29 cellular contexts compared by ENCODE assay signal in the genomic region with DNA sequence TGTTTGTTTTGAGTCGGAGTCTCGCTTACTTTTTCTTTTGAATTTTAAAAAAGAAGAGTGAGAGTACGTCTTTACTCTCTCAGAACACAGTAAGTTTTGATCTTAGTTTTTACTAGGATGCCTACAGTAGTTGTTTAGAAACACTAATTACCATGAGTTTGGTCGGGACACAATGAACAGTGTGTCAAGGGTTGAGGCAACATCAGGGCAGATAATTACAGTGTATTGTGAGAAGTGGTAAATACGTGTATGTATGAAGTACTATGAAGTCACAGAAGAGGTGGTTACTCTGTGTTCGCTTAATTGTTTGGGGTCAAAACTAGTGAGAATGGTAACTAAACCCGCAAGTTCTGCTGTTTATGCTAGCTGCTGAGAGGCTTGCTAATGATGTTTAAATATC. TPM values are rescaled to one million over a fixed set of nuclear protein-coding genes. Genes with fewer than 3 reads are reported as not detected.
DNase-seq lines count a peak whose midpoint lies in the region; ATAC-seq and TF ChIP-seq lines count a peak whose summit lies in the region.
"Had no signal": no experiment of that assay in that cellular context is flagged by ENCODE, and none has a peak within 500 bp of the region (broad histone marks: within the 10 kb centered on the region; RNA-seq: fewer than 3 reads in every experiment).

No MANE protein-coding gene starts in this region.

- CTCF ChIA-PET in CD4-positive, alpha-beta memory T cell (lab: Charles Lee; ENCODE audit: partially characterized antibody), result interaction anchor here (0.7 kb wide), 1 partner anchor 31 kb away, joined by 3 read pairs; no protein-coding TSS in a partner anchor
- CTCF ChIA-PET in HEK293 (lab: Yijun Ruan, JAX), result interaction anchor here (0.6 to 0.9 kb wide), 3 partner anchors 174 to 1588 kb away, joined by 3 to 7 read pairs (median 5); no protein-coding TSS in a partner anchor

- intact Hi-C loops in CD4-positive, alpha-beta memory T cell (cut with micrococcal nuclease), result no loop called here

- H3K9me3 Mint-ChIP-seq in CD4-positive, alpha-beta memory T cell, result no peaks in the 10 kb centered on the region
- no peaks in the 10 kb centered on the region for H3K9me3 Mint-ChIP-seq in memory B cell
- H3K9me3 Mint-ChIP-seq: activated naive CD4-positive, alpha-beta T cell treated with anti-CD3 and anti-CD28 coated beads, Interleukin-2, amount 50 U/mL, for 72 hours had no signal

- no peak overlapping the region for H3K4me3 ChIP-seq in CD4-positive, alpha-beta memory T cell (ENCODE audit: low read length in 2 of 2)
- H3K4me3 ChIP-seq in HEK293 (ENCODE audit: low read depth, low read length) (no peak overlapping the region), SJCRH30 (no peak overlapping the region)
- H3K4me3 ChIP-seq: BLaER1, breast epithelium, SJSA1, tibial nerve had no signal

- peaks cover 10 to 19% of the 10 kb centered on the region in 2 donors for H3K36me3 Mint-ChIP-seq in CD4-positive, alpha-beta memory T cell
- H3K36me3 Mint-ChIP-seq in memory B cell, result peaks cover 11% of the 10 kb centered on the region
- H3K36me3 Mint-ChIP-seq: activated naive CD4-positive, alpha-beta T cell treated with anti-CD3 and anti-CD28 coated beads, Interleukin-2, amount 50 U/mL, for 72 hours had no signal

- peaks cover 4% of the 10 kb centered on the region for H3K36me3 ChIP-seq in CD4-positive, alpha-beta memory T cell (ENCODE audit: insufficient read depth, low read length)
- peaks cover 0 to 10% of the 10 kb centered on the region in 2 experiments; a peak in 1 of 3 replicates for H3K36me3 ChIP-seq in HEK293 (ENCODE audit: control insufficient read depth in 2 of 2, insufficient read depth in 1 of 2, low read length in 2 of 2)
- no peaks in the 10 kb centered on the region for H3K36me3 ChIP-seq in SJCRH30
- H3K36me3 ChIP-seq: breast epithelium, tibial nerve had no signal

- peaks cover 44 to 85% (median 63%) of the 10 kb centered on the region in 4 donors for H3K4me1 Mint-ChIP-seq in CD4-positive, alpha-beta memory T cell
- H3K4me1 Mint-ChIP-seq in memory B cell, result peaks cover 26% of the 10 kb centered on the region

- peaks cover 81% of the 10 kb centered on the region for H3K4me1 ChIP-seq in CD4-positive, alpha-beta memory T cell (ENCODE audit: insufficient read depth, low read length)
- H3K4me1 ChIP-seq in HEK293 (ENCODE audit: control insufficient read depth, insufficient read depth, low read length) (peaks cover 20% of the 10 kb centered on the region), SJCRH30 (no peaks in the 10 kb centered on the region)
- H3K4me1 ChIP-seq: breast epithelium, SJSA1 had no signal

- H3K4me3 Mint-ChIP-seq in CD4-positive, alpha-beta memory T cell, result peak overlapping the region in 5 of 8 donors; percentile 1 to 61 (median 35)
- H3K4me3 Mint-ChIP-seq in memory B cell, result no peak overlapping the region

- H3K9me3 ChIP-seq in CD4-positive, alpha-beta memory T cell (ENCODE audit: control insufficient read depth in 1 of 2, low read length in 2 of 2), result no peaks in the 10 kb centered on the region
- H3K9me3 ChIP-seq in HEK293 (ENCODE audit: control insufficient read depth, insufficient read depth, low read depth, low read length) (no peaks in the 10 kb centered on the region), SJCRH30 (replicated peaks) (no peaks in the 10 kb centered on the region)
- H3K9me3 ChIP-seq: BLaER1, breast epithelium, SJSA1, tibial nerve had no signal

- H3K27me3 ChIP-seq in CD4-positive, alpha-beta memory T cell (ENCODE audit: insufficient read depth, low read length), result no peaks in the 10 kb centered on the region
- no peaks in the 10 kb centered on the region for H3K27me3 ChIP-seq in SJCRH30
- H3K27me3 ChIP-seq: BLaER1, breast epithelium, SJSA1, tibial nerve had no signal

- H3K27ac ChIP-seq in CD4-positive, alpha-beta memory T cell (ENCODE audit: low read depth, low read length), result no peak overlapping the region
- H3K27ac ChIP-seq in HEK293 (ENCODE audit: extremely low read depth, low read depth, low read length), result no peak overlapping the region
- H3K27ac ChIP-seq in SJCRH30, result no peak overlapping the region
- H3K27ac ChIP-seq: BLaER1, breast epithelium, SJSA1, tibial nerve, WERI-Rb-1 had no signal

- H3K27ac Mint-ChIP-seq in CD4-positive, alpha-beta memory T cell, result peak overlapping the region in 4 of 7 donors; percentile 37 to 63 (median 48)
- peak overlapping the region; percentile 62 for H3K27ac Mint-ChIP-seq in memory B cell

- H3K27me3 Mint-ChIP-seq in CD4-positive, alpha-beta memory T cell, result no peaks in the 10 kb centered on the region
- no peaks in the 10 kb centered on the region for H3K27me3 Mint-ChIP-seq in memory B cell
- H3K27me3 Mint-ChIP-seq: naive thymus-derived CD4-positive, alpha-beta T cell had no signal

- ATAC-seq in memory B cell (ENCODE audit: low read depth) (no peak), left lobe of liver (no peak)
- ATAC-seq: activated naive CD4-positive, alpha-beta T cell treated with anti-CD3 and anti-CD28 coated beads, Interleukin-2, amount 50 U/mL, for 72 hours; HCT116; naive thymus-derived CD4-positive, alpha-beta T cell had no signal

- no peak for DNase-seq in CD4-positive, alpha-beta memory T cell
- DNase-seq in NCI-H748 treated with DMSO at 0.1 percent for 48 hours (lab: John Stamatoyannopoulos, UW), result peak; percentile 84
- no peak for DNase-seq in memory B cell (ENCODE audit: low spot score in 2 of 2)
- DNase-seq in GM19238 (ENCODE audit: insufficient read length, low spot score), result no peak
- no peak for DNase-seq in left lobe of liver (ENCODE audit: low spot score)
- no peak for DNase-seq in SJCRH30
- DNase-seq: activated CD4-positive, alpha-beta T cell treated with anti-CD3 and anti-CD28 coated beads for 48 hours; activated CD8-positive, alpha-beta memory T cell treated with anti-CD3 and anti-CD28 coated beads for 24 hours; activated effector memory CD4-positive, alpha-beta T cell treated with Interleukin-2 at 50 U/mL for 16 hours; activated T-cell treated with anti-CD3 and anti-CD28 coated beads for 4 hours; anterior cingulate cortex; COR-L47; IMR-90; kidney; midbrain; naive thymus-derived CD4-positive, alpha-beta T cell; NCI-H187; NCI-H345; NCI-H82; RPMI8226; stimulated activated CD4-positive, alpha-beta T cell treated with anti-CD3 and anti-CD28 coated beads, Interleukin-4, amount 100 ng/mL, for 24 hours; WERI-Rb-1 had no signal

- no peak for TF ChIP-seq CTCF in HEK293 (tag by site-specific recombination; IDR thresholded peaks at IDR 0.05)

- POLR2A ChIA-PET in CD4-positive, alpha-beta memory T cell (lab: Charles Lee; ENCODE audit: partially characterized antibody), result interaction anchor here (0.6 to 2.1 kb wide), 2 partner anchors 17 to 41 kb away, joined by 3 to 6 read pairs; no protein-coding TSS in a partner anchor
- POLR2A ChIA-PET in HEK293 (lab: Yijun Ruan, JAX), result no interaction called here

TF ChIP-seq in HEK293, 187 proteins besides CTCF, POLR2A, EP300 and RAD21 (continues in another document):
- no peak for TF ChIP-seq ZNF23 (tag by site-specific recombination; IDR thresholded peaks at IDR 0.05; ENCODE audit: borderline replicate concordance)
- TF ChIP-seq, protein P1, sequence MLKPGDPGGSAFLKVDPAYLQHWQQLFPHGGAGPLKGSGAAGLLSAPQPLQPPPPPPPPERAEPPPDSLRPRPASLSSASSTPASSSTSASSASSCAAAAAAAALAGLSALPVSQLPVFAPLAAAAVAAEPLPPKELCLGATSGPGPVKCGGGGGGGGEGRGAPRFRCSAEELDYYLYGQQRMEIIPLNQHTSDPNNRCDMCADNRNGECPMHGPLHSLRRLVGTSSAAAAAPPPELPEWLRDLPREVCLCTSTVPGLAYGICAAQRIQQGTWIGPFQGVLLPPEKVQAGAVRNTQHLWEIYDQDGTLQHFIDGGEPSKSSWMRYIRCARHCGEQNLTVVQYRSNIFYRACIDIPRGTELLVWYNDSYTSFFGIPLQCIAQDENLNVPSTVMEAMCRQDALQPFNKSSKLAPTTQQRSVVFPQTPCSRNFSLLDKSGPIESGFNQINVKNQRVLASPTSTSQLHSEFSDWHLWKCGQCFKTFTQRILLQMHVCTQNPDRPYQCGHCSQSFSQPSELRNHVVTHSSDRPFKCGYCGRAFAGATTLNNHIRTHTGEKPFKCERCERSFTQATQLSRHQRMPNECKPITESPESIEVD (tag by site-specific recombination; IDR thresholded peaks at IDR 0.05), result peak; percentile 32; the same call in 1 of the 2 replicates
- TF ChIP-seq, protein P2, sequence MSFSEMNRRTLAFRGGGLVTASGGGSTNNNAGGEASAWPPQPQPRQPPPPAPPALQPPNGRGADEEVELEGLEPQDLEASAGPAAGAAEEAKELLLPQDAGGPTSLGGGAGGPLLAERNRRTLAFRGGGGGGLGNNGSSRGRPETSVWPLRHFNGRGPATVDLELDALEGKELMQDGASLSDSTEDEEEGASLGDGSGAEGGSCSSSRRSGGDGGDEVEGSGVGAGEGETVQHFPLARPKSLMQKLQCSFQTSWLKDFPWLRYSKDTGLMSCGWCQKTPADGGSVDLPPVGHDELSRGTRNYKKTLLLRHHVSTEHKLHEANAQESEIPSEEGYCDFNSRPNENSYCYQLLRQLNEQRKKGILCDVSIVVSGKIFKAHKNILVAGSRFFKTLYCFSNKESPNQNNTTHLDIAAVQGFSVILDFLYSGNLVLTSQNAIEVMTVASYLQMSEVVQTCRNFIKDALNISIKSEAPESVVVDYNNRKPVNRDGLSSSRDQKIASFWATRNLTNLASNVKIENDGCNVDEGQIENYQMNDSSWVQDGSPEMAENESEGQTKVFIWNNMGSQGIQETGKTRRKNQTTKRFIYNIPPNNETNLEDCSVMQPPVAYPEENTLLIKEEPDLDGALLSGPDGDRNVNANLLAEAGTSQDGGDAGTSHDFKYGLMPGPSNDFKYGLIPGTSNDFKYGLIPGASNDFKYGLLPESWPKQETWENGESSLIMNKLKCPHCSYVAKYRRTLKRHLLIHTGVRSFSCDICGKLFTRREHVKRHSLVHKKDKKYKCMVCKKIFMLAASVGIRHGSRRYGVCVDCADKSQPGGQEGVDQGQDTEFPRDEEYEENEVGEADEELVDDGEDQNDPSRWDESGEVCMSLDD (tag by site-specific recombination; IDR thresholded peaks at IDR 0.05), result no peak
- TF ChIP-seq ZNF248 (tag by site-specific recombination; IDR thresholded peaks at IDR 0.05), result no peak
- TF ChIP-seq, protein P3, sequence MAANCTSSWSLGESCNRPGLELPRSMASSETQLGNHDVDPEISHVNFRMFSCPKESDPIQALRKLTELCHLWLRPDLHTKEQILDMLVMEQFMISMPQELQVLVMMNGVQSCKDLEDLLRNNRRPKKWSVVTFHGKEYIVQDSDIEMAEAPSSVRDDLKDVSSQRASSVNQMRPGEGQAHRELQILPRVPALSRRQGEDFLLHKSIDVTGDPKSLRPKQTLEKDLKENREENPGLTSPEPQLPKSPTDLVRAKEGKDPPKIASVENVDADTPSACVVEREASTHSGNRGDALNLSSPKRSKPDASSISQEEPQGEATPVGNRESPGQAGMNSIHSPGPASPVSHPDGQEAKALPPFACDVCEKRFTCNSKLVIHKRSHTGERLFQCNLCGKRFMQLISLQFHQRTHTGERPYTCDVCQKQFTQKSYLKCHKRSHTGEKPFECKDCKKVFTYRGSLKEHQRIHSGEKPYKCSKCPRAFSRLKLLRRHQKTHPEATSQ (tag by site-specific recombination; IDR thresholded peaks at IDR 0.05), result no peak
- no peak for TF ChIP-seq ZNF121 (tag by site-specific recombination; IDR thresholded peaks at IDR 0.05)

RNA-seq across cellular contexts. Expression of a gene that starts 18.2 kb away (rescaled TPM):
- total RNA-seq in CD4-positive, alpha-beta memory T cell, result 100 to 1,000 TPM; 152 to 153 TPM
- polyA plus RNA-seq in CD4-positive, alpha-beta memory T cell, result 10 to 100 TPM; 18.1 to 23.3 TPM
- total RNA-seq in left lobe of liver, result 34.5 TPM
- 49.6 and 60.6 TPM in 2 replicates for total RNA-seq in SJCRH30 (2014; rRNA removed; shearing (Covaris generic))
